In genomic region chr18:12008842-12009580, GRCh38 we compare ENCODE assay signal across 31 cellular contexts. TPM values are rescaled to one million over a fixed set of nuclear protein-coding genes. Genes with fewer than 3 reads are reported as not detected.
A peak's percentile ranks its signal among the peaks of the same experiment; 100 is the strongest.
DNase-seq lines count a peak whose midpoint lies in the region; ATAC-seq, FAIRE-seq and TF ChIP-seq lines count a peak whose summit lies in the region.
"Had no signal": no experiment of that assay in that cellular context is flagged by ENCODE, and none has a peak within 500 bp of the region (broad histone marks: within the 10 kb centered on the region; RNA-seq: fewer than 3 reads in every experiment).

No MANE protein-coding gene starts in this region.

- H3K4me2 ChIP-seq in K562 (ENCODE audit: insufficient read depth, low read length): no peak overlapping the region

- H3K9me3 Mint-ChIP-seq in endothelial cell (ENCODE audit: unreplicated experiment): no peaks in the 10 kb centered on the region
- no peaks in the 10 kb centered on the region for H3K9me3 Mint-ChIP-seq in activated T-cell treated with anti-CD3 and anti-CD28 coated beads, Interleukin-2, amount 50 U/mL, for 24 hours
- H3K9me3 Mint-ChIP-seq: activated naive CD8-positive, alpha-beta T cell treated with anti-CD3 and anti-CD28 coated beads, Interleukin-2, amount 10 ng/mL, durations not matched to agents 7 days and 5 days; CD8-positive, alpha-beta memory T cell; neural crest cell had no signal

- no peak for TF ChIP-seq POLR2A in K562 (conservative IDR thresholded peaks at IDR 0.05)
- TF ChIP-seq POLR2A in transverse colon (IDR thresholded peaks at IDR 0.05): no peak

- POLR2A ChIA-PET in K562 (lab: Yijun Ruan, JAX): interaction anchor here (1.5 kb wide), 1 partner anchor 28 kb away, joined by 6 read pairs; no protein-coding TSS in a partner anchor

- ATAC-seq in K562 (no peak), GM18858 (IDR thresholded peaks at IDR 0.05; ENCODE audit: unreplicated experiment) (no peak)
- ATAC-seq: heart right ventricle had no signal

- DNase-seq in K562 (ENCODE audit: extremely low read depth in 1 of 4, low spot score in 3 of 4) (no peak), endothelial cell (ENCODE audit: low spot score) (no peak), transverse colon (peak; percentile 57), GOT3 (lab: John Stamatoyannopoulos, UW) (no peak)
- no peak for DNase-seq in activated T-cell treated with anti-CD3 and anti-CD28 coated beads, Interleukin-2, amount 50 U/mL, for 24 hours
- DNase-seq: activated CD4-positive, alpha-beta T cell treated with anti-CD3 and anti-CD28 coated beads, Interleukin-2, amount 50 U/mL, for 1 hour; activated gamma-delta T cell treated with Interleukin-2 at 50 U/mL for 16 hours; activated naive CD8-positive, alpha-beta T cell treated with anti-CD3 and anti-CD28 coated beads, Interleukin-2, amount 10 ng/mL, durations not matched to agents 7 days and 5 days; activated T-cell treated with anti-CD3 and anti-CD28 coated beads, Interleukin-2, amount 50 U/mL, for 1 hour; CD8-positive, alpha-beta memory T cell; foreskin melanocyte; heart right ventricle; KG1; kidney glomerular epithelial cell; NCI-H1092 treated with DMSO at 0.1 percent for 48 hours; NCI-H187 treated with DMSO at 0.1 percent for 48 hours; NCI-H2171; NCI-H510A; RPMI8226; stimulated activated CD8-positive, alpha-beta memory T cell treated with anti-CD3 and anti-CD28 coated beads, Interleukin-4, amount 100 ng/mL, for 48 hours; T1000 had no signal

- in situ Hi-C loops in K562 (cut with MboI) (no loop called here), transverse colon (cut with MboI; ENCODE audit: low pct_ligation_motif_present in 1 of 4, low pct_unique_long_range_greater_than_20kb in 1 of 4, low sequenced_read_pairs in 3 of 4) (no loop called here)

- no peak for TF ChIP-seq RAD21 in K562 (CRISPR knock-in tag; conservative IDR thresholded peaks at IDR 0.05 in 1 of 2, IDR thresholded peaks at IDR 0.05 in 1 of 2)

- no peak overlapping the region for H3K4me3 Mint-ChIP-seq in endothelial cell (ENCODE audit: unreplicated experiment)
- no peak overlapping the region for H3K4me3 Mint-ChIP-seq in activated T-cell treated with anti-CD3 and anti-CD28 coated beads, Interleukin-2, amount 50 U/mL, for 24 hours
- H3K4me3 Mint-ChIP-seq: activated naive CD8-positive, alpha-beta T cell treated with anti-CD3 and anti-CD28 coated beads, Interleukin-2, amount 10 ng/mL, durations not matched to agents 7 days and 5 days; CD8-positive, alpha-beta memory T cell; neural crest cell had no signal

- H3K27me3 ChIP-seq in K562 (ENCODE audit: control insufficient read depth in 2 of 2, insufficient read depth in 2 of 2, low read length in 2 of 2): peaks cover 0 to 6% of the 10 kb centered on the region in 2 experiments; a peak in 1 of 5 replicates
- no peaks in the 10 kb centered on the region for H3K27me3 ChIP-seq in mucosa of rectum (ENCODE audit: control insufficient read depth in 2 of 2, insufficient read depth in 2 of 2, low read length in 2 of 2)
- no peaks in the 10 kb centered on the region for H3K27me3 ChIP-seq in transverse colon
- H3K27me3 ChIP-seq: esophagus muscularis mucosa, heart right ventricle, right atrium auricular region, thyroid gland had no signal

- TF ChIP-seq CTCF in K562 (IDR thresholded peaks at IDR 0.05 in 2 of 3, conservative IDR thresholded peaks at IDR 0.05 in 1 of 3; ENCODE audit: insufficient read depth in 2 of 3, low read depth in 1 of 3, low read length in 3 of 3) (no peak), endothelial cell (IDR thresholded peaks at IDR 0.05; ENCODE audit: unreplicated experiment) (no peak), transverse colon (IDR thresholded peaks at IDR 0.05) (no peak)

- no peak overlapping the region for H3K9ac ChIP-seq in K562 (ENCODE audit: insufficient read depth in 1 of 2, low read depth in 2 of 2, low read length in 2 of 2)
- H3K9ac ChIP-seq in mucosa of rectum (ENCODE audit: low read depth in 1 of 2, low read length in 2 of 2): peak overlapping the region; percentile 58 to 68
- H3K9ac ChIP-seq: parathyroid adenoma had no signal

- H3K27me3 Mint-ChIP-seq in endothelial cell (ENCODE audit: unreplicated experiment): peaks cover 2% of the 10 kb centered on the region
- no peaks in the 10 kb centered on the region for H3K27me3 Mint-ChIP-seq in activated T-cell treated with anti-CD3 and anti-CD28 coated beads, Interleukin-2, amount 50 U/mL, for 24 hours
- H3K27me3 Mint-ChIP-seq: activated naive CD8-positive, alpha-beta T cell treated with anti-CD3 and anti-CD28 coated beads, Interleukin-2, amount 10 ng/mL, durations not matched to agents 7 days and 5 days; CD8-positive, alpha-beta memory T cell had no signal

- FAIRE-seq in K562 (lab: Jason Lieb, UNC): no peak
- FAIRE-seq: GM12891, HTR-8/SVneo had no signal

- no peak overlapping the region for H2AFZ ChIP-seq in K562 (ENCODE audit: low read depth, low read length)
- H2AFZ ChIP-seq: parathyroid adenoma had no signal

- no peaks in the 10 kb centered on the region for H3K36me3 Mint-ChIP-seq in endothelial cell (ENCODE audit: low read depth, unreplicated experiment)
- no peaks in the 10 kb centered on the region for H3K36me3 Mint-ChIP-seq in activated T-cell treated with anti-CD3 and anti-CD28 coated beads, Interleukin-2, amount 50 U/mL, for 24 hours (ENCODE audit: low read depth)
- H3K36me3 Mint-ChIP-seq: activated naive CD8-positive, alpha-beta T cell treated with anti-CD3 and anti-CD28 coated beads, Interleukin-2, amount 10 ng/mL, durations not matched to agents 7 days and 5 days; CD8-positive, alpha-beta memory T cell had no signal

- H4K20me1 ChIP-seq in K562 (replicated peaks; ENCODE audit: control insufficient read depth, insufficient read depth, low read length): peaks cover 5% of the 10 kb centered on the region; the same call in 1 of the 2 replicates

- no peaks in the 10 kb centered on the region for H3K36me3 ChIP-seq in K562 (ENCODE audit: control insufficient read depth, insufficient read depth, low read length)
- peaks cover 13 to 34% of the 10 kb centered on the region in 2 donors for H3K36me3 ChIP-seq in mucosa of rectum (ENCODE audit: control insufficient read depth in 2 of 2, insufficient read depth in 2 of 2, low read length in 2 of 2)
- no peaks in the 10 kb centered on the region for H3K36me3 ChIP-seq in transverse colon
- H3K36me3 ChIP-seq: thyroid gland had no signal

- H3K4me3 ChIP-seq in K562 (no peak overlapping the region), mucosa of rectum (ENCODE audit: low read length in 2 of 2) (no peak overlapping the region), transverse colon (no peak overlapping the region)
- H3K4me3 ChIP-seq: coronary artery, esophagus muscularis mucosa, heart right ventricle, right atrium auricular region, thyroid gland had no signal

- TF ChIP-seq EP300 in K562 (IDR thresholded peaks at IDR 0.05; ENCODE audit: low read length): no peak
- no peak for TF ChIP-seq EP300 in transverse colon (IDR thresholded peaks at IDR 0.05; ENCODE audit: low read depth)

- intact Hi-C loops in K562 (cut with micrococcal nuclease) (no loop called here), transverse colon (cut with DNase I; ENCODE audit: low total_unique reads) (no loop called here)

- H3K9me3 ChIP-seq in K562 (replicated peaks; ENCODE audit: control insufficient read depth, insufficient read depth, low read depth, low read length): no peaks in the 10 kb centered on the region
- H3K9me3 ChIP-seq in mucosa of rectum (ENCODE audit: control insufficient read depth in 2 of 2, low read length in 2 of 2): no peaks in the 10 kb centered on the region
- no peaks in the 10 kb centered on the region for H3K9me3 ChIP-seq in transverse colon
- H3K9me3 ChIP-seq: esophagus muscularis mucosa, heart right ventricle, right atrium auricular region, thyroid gland had no signal

- H3K27ac ChIP-seq in K562 (ENCODE audit: extremely low read depth, low read depth, low read length): no peak overlapping the region
- H3K27ac ChIP-seq in mucosa of rectum (ENCODE audit: low read depth in 2 of 2, low read length in 2 of 2): peak overlapping the region; percentile 95 to 97
- peak overlapping the region; percentile 87 to 94 (median 90) for H3K27ac ChIP-seq in transverse colon
- H3K27ac ChIP-seq: coronary artery, esophagus muscularis mucosa, parathyroid adenoma, right atrium auricular region had no signal

- no peaks in the 10 kb centered on the region for H3K4me1 Mint-ChIP-seq in endothelial cell (ENCODE audit: unreplicated experiment)
- peaks cover 5% of the 10 kb centered on the region for H3K4me1 Mint-ChIP-seq in activated T-cell treated with anti-CD3 and anti-CD28 coated beads, Interleukin-2, amount 50 U/mL, for 24 hours (ENCODE audit: low read depth)
- H3K4me1 Mint-ChIP-seq: activated naive CD8-positive, alpha-beta T cell treated with anti-CD3 and anti-CD28 coated beads, Interleukin-2, amount 10 ng/mL, durations not matched to agents 7 days and 5 days; CD8-positive, alpha-beta memory T cell had no signal

- CTCF ChIA-PET in K562 (lab: Yijun Ruan, JAX; ENCODE audit: low intra/inter-chr PET ratio): no interaction called here

- 31% methylated on average over 6 of the region's 6 CpGs for WGBS in K562 (ENCODE audit: insufficient coverage, low coverage, missing lambda C conversion rate)
- WGBS in transverse colon (ENCODE audit: low coverage in 1 of 2), 2 donors: 57 to 67% methylated on average over 2 to 6 of the region's 6 CpGs

- H3K79me2 ChIP-seq in K562 (ENCODE audit: control insufficient read depth, insufficient read depth, low read length): no peaks in the 10 kb centered on the region
- H3K79me2 ChIP-seq: parathyroid adenoma had no signal

- H3K4me1 ChIP-seq in K562 (replicated peaks in 1 of 2; ENCODE audit: control insufficient read depth in 2 of 2, insufficient read depth in 2 of 2, low read length in 2 of 2) (no peaks in the 10 kb centered on the region; a peak in 1 of 5 replicates), mucosa of rectum (ENCODE audit: control insufficient read depth in 2 of 2, insufficient read depth in 2 of 2, low read length in 2 of 2) (peaks cover 58 to 84% of the 10 kb centered on the region in 2 donors), transverse colon (peaks cover 22 to 82% (median 49%) of the 10 kb centered on the region in 4 donors)
- H3K4me1 ChIP-seq: parathyroid adenoma had no signal

- BruUV-seq in K562 (replicated peaks; lab: Mats Ljungman, UMichigan): no TSS peak

- H3K9me1 ChIP-seq in K562 (ENCODE audit: control insufficient read depth, insufficient read depth, low read length): no peaks in the 10 kb centered on the region

- peak overlapping the region; percentile 53 for H3K27ac Mint-ChIP-seq in endothelial cell (ENCODE audit: unreplicated experiment)
- H3K27ac Mint-ChIP-seq in activated T-cell treated with anti-CD3 and anti-CD28 coated beads, Interleukin-2, amount 50 U/mL, for 24 hours: no peak overlapping the region
- H3K27ac Mint-ChIP-seq: activated naive CD8-positive, alpha-beta T cell treated with anti-CD3 and anti-CD28 coated beads, Interleukin-2, amount 10 ng/mL, durations not matched to agents 7 days and 5 days had no signal

RNA-seq across cellular contexts. Expression of gene IMPA2, which starts 27.7 kb away (rescaled TPM):
- total RNA-seq in K562 (2011; cell fraction: chromatin; rRNA removed; ENCODE audit: low replicate concordance): 4.3 and 7.6 TPM in 2 replicates
- 7.0 and 8.0 TPM in 2 replicates for total RNA-seq in K562 (2011; cell fraction: nucleolus; rRNA removed)
- 8.5 and 8.9 TPM in 2 replicates for total RNA-seq in K562 (2011; cell fraction: nucleoplasm; rRNA removed)
- total RNA-seq in K562 (2014; rRNA removed) (8.3 and 10.2 TPM in 2 replicates), K562 (2014; rRNA removed; fragmentation: Illumina TruSeq; extraction: Trizol) (4.3 and 5.8 TPM in 2 replicates), K562 (2015; rRNA removed; fragmentation: Illumina TruSeq; extraction: Trizol) (5.2 and 5.7 TPM in 2 replicates), K562 (2021) (11.3 and 13.2 TPM in 2 replicates), endothelial cell (ENCODE audit: unreplicated experiment) (24.1 TPM), transverse colon (100 to 1,000 TPM in 1 of 4 donors, 10 to 100 TPM in 3; 50.1 to 290 (median 84.6) TPM)
- polyA plus RNA-seq in K562 (2011; rRNA removed) (3.4 and 3.5 TPM in 2 replicates), K562 (2014; fragmentation: Illumina TruSeq; extraction: Trizol) (7.1 and 8.7 TPM in 2 replicates), K562 (2014; fragmentation: Nextera tagmentation; extraction: Ambion mirVana) (under 1 TPM; 0.62 to 0.98 TPM), K562 (2014; rRNA removed) (3.9 and 10.6 TPM in 2 replicates)
- 4.0 and 6.5 TPM in 2 replicates for polyA plus RNA-seq in K562 (2011; cell fraction: cytosol; rRNA removed)
- polyA plus RNA-seq in K562 (2011; cell fraction: nucleus; rRNA removed): 9.3 and 9.5 TPM in 2 replicates
- polyA plus RNA-seq in K562 (2012): 9.5 and 12.2 TPM in 2 replicates
- 1.7 and 2.3 TPM in 2 replicates for polyA minus RNA-seq in K562 (2011; rRNA and poly(A)+ RNA removed)
- polyA minus RNA-seq in K562 (2011; cell fraction: cytosol; rRNA and poly(A)+ RNA removed): 2.2 and 2.7 TPM in 2 replicates
- polyA minus RNA-seq in K562 (2011; cell fraction: nucleus; rRNA and poly(A)+ RNA removed): 2.3 and 4.4 TPM in 2 replicates

Comparison
In these comparisons a context has a peak if more than half of its experiments do, and no peak if none do; other contexts are left out.
1. H3K9ac ChIP-seq: peak in mucosa of rectum (2 of 2); none in K562 (0 of 2).